In the genomic region with DNA sequence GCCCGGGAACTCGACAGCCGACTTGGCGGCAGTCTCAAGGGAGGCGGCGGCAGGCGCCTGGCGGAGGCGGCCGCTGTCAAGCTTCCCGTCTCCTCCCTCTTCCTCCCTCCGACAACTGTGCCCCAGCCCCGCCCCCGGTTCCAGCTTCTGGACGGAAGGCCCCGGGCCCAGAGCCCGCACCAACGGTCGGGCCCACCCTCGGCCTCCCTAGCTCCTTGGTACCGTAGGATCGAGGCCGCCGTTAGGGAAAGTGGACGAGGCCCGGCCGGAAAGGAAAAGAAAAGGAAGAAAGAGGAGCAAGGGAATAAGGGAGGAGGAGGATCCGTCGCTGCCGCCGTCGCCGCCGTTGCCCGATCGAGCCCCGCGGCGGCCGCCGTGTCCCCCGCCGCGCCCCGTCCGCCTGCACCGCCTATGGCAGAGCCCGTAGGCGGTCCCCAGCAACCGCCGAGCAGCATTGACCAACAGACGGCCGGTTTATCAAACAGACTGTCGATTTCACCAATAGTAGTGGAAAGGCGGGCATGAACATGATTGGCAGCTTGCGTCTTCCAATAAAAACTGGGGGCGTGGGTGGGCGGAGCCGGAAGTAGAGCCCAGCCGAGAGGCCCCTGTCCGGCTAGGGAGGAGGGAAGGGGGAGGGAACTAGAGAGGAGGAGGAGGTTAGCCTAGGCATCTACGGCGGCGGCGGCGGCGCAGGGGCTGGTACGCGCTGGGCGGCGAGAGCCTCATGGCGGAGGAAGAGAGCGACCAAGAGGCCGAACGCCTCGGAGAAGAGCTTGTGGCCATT, we compare ENCODE assay signal across 1 cellular context.
A peak's percentile ranks its signal among the peaks of the same experiment; 100 is the strongest.
TF ChIP-seq lines count a peak whose summit lies in the region.

A gene with protein sequence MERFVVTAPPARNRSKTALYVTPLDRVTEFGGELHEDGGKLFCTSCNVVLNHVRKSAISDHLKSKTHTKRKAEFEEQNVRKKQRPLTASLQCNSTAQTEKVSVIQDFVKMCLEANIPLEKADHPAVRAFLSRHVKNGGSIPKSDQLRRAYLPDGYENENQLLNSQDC (minus strand): TSS at position 413 of the 787 bp plus-strand sequence. CDS start 3,029 bp downstream, outside the sequence.
A gene (plus strand): TSS at position 663 of the 787 bp plus-strand sequence. CDS start 65 bp downstream, at position 728.

TF ChIP-seq in HCT116, 20 proteins besides CTCF, POLR2A, EP300 and RAD21 (continued from another document):
- TF ChIP-seq, protein P1, sequence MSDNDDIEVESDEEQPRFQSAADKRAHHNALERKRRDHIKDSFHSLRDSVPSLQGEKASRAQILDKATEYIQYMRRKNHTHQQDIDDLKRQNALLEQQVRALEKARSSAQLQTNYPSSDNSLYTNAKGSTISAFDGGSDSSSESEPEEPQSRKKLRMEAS (IDR thresholded peaks at IDR 0.05): peak; percentile 36; the same call in 1 of the 2 replicates
